ENCODE assay signal across 31 cellular contexts in genomic region chr2:166463640-166464039, GRCh38. TPM values are rescaled to one million over a fixed set of nuclear protein-coding genes. Genes with fewer than 3 reads are reported as not detected.
"Had no signal": no experiment of that assay in that cellular context is flagged by ENCODE, and none has a peak within 500 bp of the region (broad histone marks: within the 10 kb centered on the region; RNA-seq: fewer than 3 reads in every experiment).

No MANE protein-coding gene starts in this region.

- DNase-seq: activated B cell treated with CpG ODN at 0.5 μM for 24 hours; activated CD4-positive, alpha-beta T cell treated with anti-CD3 and anti-CD28 coated beads for 48 hours; activated CD4-positive, alpha-beta T cell treated with anti-CD3 and anti-CD28 coated beads, Interleukin-2, amount 50 U/mL, for 1 hour; activated CD4-positive, alpha-beta T cell treated with anti-CD3 and anti-CD28 coated beads, Interleukin-2, amount 50 U/mL, for 48 hours; activated CD8-positive, alpha-beta memory T cell treated with anti-CD3 and anti-CD28 coated beads for 24 hours; activated CD8-positive, alpha-beta T cell treated with anti-CD3 and anti-CD28 coated beads for 36 hours; activated effector memory CD4-positive, alpha-beta T cell treated with anti-CD3 and anti-CD28 coated beads, Interleukin-2, amount 50 U/mL, for 16 hours; activated naive CD4-positive, alpha-beta T cell treated with anti-CD3 and anti-CD28 coated beads for 36 hours; activated naive CD8-positive, alpha-beta T cell treated with anti-CD3 and anti-CD28 coated beads for 36 hours; activated naive CD8-positive, alpha-beta T cell treated with anti-CD3 and anti-CD28 coated beads, Interleukin-2, amount 50 U/mL, for 24 hours; activated T-cell treated with anti-CD3 and anti-CD28 coated beads, Interleukin-2, amount 50 U/mL, for 4 hours; adrenal gland; amygdala; aorta; body of pancreas; caudate nucleus; cortex of kidney; effector CD4-positive, alpha-beta T cell; effector memory CD8-positive, alpha-beta T cell; esophagus squamous epithelium; foreskin melanocyte; head of caudate nucleus; T-helper 1 cell; T-helper 17 cell; T1000; WERI-Rb-1 had no signal

- H3K27me3 ChIP-seq: adrenal gland, body of pancreas, esophagus squamous epithelium, gastroesophageal sphincter had no signal

- H3K4me3 ChIP-seq: adrenal gland, body of pancreas, esophagus squamous epithelium, gastroesophageal sphincter had no signal

- H3K36me3 ChIP-seq: adrenal gland, esophagus squamous epithelium, WERI-Rb-1 had no signal

- H3K4me1 ChIP-seq: adrenal gland, body of pancreas, esophagus squamous epithelium, gastroesophageal sphincter had no signal

- H3K9me3 ChIP-seq: adrenal gland, body of pancreas, esophagus squamous epithelium, gastroesophageal sphincter had no signal

- ATAC-seq: activated CD4-positive, CD25-positive, alpha-beta regulatory T cell treated with anti-CD3 and anti-CD28 coated beads, Interleukin-2, amount 50 U/mL, for 24 hours; activated CD8-positive, alpha-beta T cell treated with anti-CD3 and anti-CD28 coated beads for 36 hours; activated naive CD8-positive, alpha-beta T cell treated with anti-CD3 and anti-CD28 coated beads, Interleukin-2, amount 50 U/mL, for 24 hours; activated T-cell treated with anti-CD3 and anti-CD28 coated beads, Interleukin-2, amount 50 U/mL, for 4 hours; body of pancreas; effector memory CD8-positive, alpha-beta T cell; gastroesophageal sphincter; T-helper 17 cell had no signal

- H3K27ac ChIP-seq: adrenal gland, body of pancreas, esophagus squamous epithelium, gastroesophageal sphincter, WERI-Rb-1 had no signal

RNA-seq across cellular contexts. Expression of gene SCN7A, which starts 30.4 kb away (rescaled TPM):
- total RNA-seq: activated B cell treated with CpG ODN at 0.5 μM for 24 hours; activated CD8-positive, alpha-beta T cell treated with anti-CD3 and anti-CD28 coated beads for 36 hours; activated naive CD4-positive, alpha-beta T cell treated with anti-CD3 and anti-CD28 coated beads for 36 hours; activated naive CD8-positive, alpha-beta T cell treated with anti-CD3 and anti-CD28 coated beads for 36 hours; activated T-helper 2 cell treated with anti-CD3 and anti-CD28 coated beads, Interferon-gamma antibody, Interleukin-2, Interleukin-4, amounts not matched to agents 10 μg/mL and 5 μg/mL and 100 μg/mL, durations not matched to agents 14 hours and 24 hours and 36 hours; dermis blood vessel endothelial cell; glomerular endothelial cell; T-helper 17 cell had no signal
